ENCODE assay signal across 26 cellular contexts in the genomic region with DNA sequence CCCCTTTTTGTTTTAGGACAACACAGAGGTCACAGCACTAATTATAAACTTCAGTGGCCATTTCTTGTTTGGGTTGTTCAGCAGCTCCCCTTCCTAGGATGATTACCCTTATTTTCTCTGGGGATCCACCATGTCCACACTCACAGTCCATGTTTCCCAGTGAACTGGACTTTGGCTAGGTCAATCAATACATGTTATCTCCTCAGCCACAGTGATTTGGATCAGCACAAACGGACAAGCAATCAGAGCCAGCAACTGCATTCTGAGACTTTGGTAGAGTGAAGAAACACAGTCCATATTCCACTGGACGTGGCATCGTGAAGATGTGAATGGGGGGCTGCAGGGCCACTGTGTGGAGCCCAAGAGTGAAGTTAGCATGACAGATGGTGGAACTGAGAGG.
"Had no signal": no experiment of that assay in that cellular context is flagged by ENCODE, and none has a peak within 500 bp of the region (broad histone marks: within the 10 kb centered on the region; RNA-seq: fewer than 3 reads in every experiment).

No MANE protein-coding gene starts in this region.

- H3K36me3 ChIP-seq: neutrophil had no signal

- FAIRE-seq: frontal cortex, islet of Langerhans, urothelium cell line had no signal

- H3K27ac Mint-ChIP-seq: mesothelial cell of epicardium, nephron progenitor cell had no signal

- ATAC-seq: esophagus mucosa, heart left ventricle, lower lobe of right lung, psoas muscle had no signal

- H3K4me1 ChIP-seq: psoas muscle had no signal

- H3K27me3 Mint-ChIP-seq: naive B cell had no signal

- H3K4me3 ChIP-seq: dorsolateral prefrontal cortex, heart left ventricle, lower lobe of right lung, psoas muscle, sigmoid colon, skin epidermis, stomach, thoracic aorta had no signal

- H3K9me3 ChIP-seq: heart left ventricle, lower lobe of right lung, neutrophil, psoas muscle, sigmoid colon, stomach, thoracic aorta had no signal

- H3K27me3 ChIP-seq: dorsolateral prefrontal cortex, heart left ventricle, sigmoid colon had no signal

- H3K27ac ChIP-seq: heart left ventricle, lower lobe of right lung, neutrophil, psoas muscle, sigmoid colon, skin epidermis, stomach, thoracic aorta had no signal

- H3K9me3 Mint-ChIP-seq: memory B cell, mesothelial cell of epicardium, naive B cell, nephron progenitor cell had no signal

- H3K36me3 Mint-ChIP-seq: memory B cell had no signal

- H3K4me3 Mint-ChIP-seq: memory B cell, mesothelial cell of epicardium, nephron progenitor cell had no signal

- DNase-seq: cortex of kidney; dorsolateral prefrontal cortex; effector CD8-positive, alpha-beta T cell; heart left ventricle; hypothalamus; kidney glomerular epithelial cell; lower lobe of right lung; naive B cell; nephron progenitor cell; psoas muscle; retina; sigmoid colon; stimulated activated CD4-positive, alpha-beta T cell treated with anti-CD3 and anti-CD28 coated beads, Interleukin-12 subunit alpha, Interleukin-12 subunit beta, amount 100 ng/mL, for 4 hours; stimulated activated naive CD4-positive, alpha-beta T cell; stomach; substantia nigra; trophoblast cell had no signal
